Comparison of ENCODE assay signal across 9 cellular contexts in genomic region chr7:140899883-140900282, GRCh38. TPM values are rescaled to one million over a fixed set of nuclear protein-coding genes. Genes with fewer than 3 reads are reported as not detected.
DNase-seq lines count a peak whose midpoint lies in the region; ATAC-seq and TF ChIP-seq lines count a peak whose summit lies in the region.
"Had no signal": no experiment of that assay in that cellular context is flagged by ENCODE, and none has a peak within 500 bp of the region (broad histone marks: within the 10 kb centered on the region; RNA-seq: fewer than 3 reads in every experiment).

No MANE protein-coding gene starts in this region.

- 0 out of 2 replicates have a peak overlapping the region, but pooled peaks have one; percentile 51 for H3K23ac ChIP-seq in IMR-90 (ENCODE audit: low read depth, low read length)

- no peak for TF ChIP-seq RAD21 in IMR-90 (IDR thresholded peaks at IDR 0.05; ENCODE audit: low read length)

- POLR2A ChIA-PET in IMR-90 (lab: Charles Lee; ENCODE audit: unreplicated experiment): no interaction called here

- H2BK120ac ChIP-seq in IMR-90 (ENCODE audit: low read depth, low read length): no peak overlapping the region

- intact Hi-C loops in IMR-90 (cut with micrococcal nuclease): no loop called here
- intact Hi-C loops in right lobe of liver (cut with DNase I): no loop called here
- intact Hi-C loops in vagina (cut with DNase I): no loop called here

- no peak overlapping the region for H2AK5ac ChIP-seq in IMR-90 (ENCODE audit: low read depth, low read length)

- in situ Hi-C loops in IMR-90 (cut with MboI; ENCODE audit: low sequenced_read_pairs): no loop called here

- H3K4me3 ChIP-seq in IMR-90 (ENCODE audit: insufficient read depth, low read depth, low read length): no peak overlapping the region
- no peak overlapping the region for H3K4me3 ChIP-seq in right lobe of liver
- no peak overlapping the region for H3K4me3 ChIP-seq in vagina

- H4K8ac ChIP-seq in IMR-90 (ENCODE audit: low read depth in 2 of 2, low read length in 2 of 2): no peak overlapping the region

- TF ChIP-seq POLR2A in IMR-90 (IDR thresholded peaks at IDR 0.05; ENCODE audit: low read depth, low read length) (no peak), right lobe of liver (IDR thresholded peaks at IDR 0.05) (no peak), vagina (IDR thresholded peaks at IDR 0.05) (no peak)

- no peak overlapping the region for H2AFZ ChIP-seq in IMR-90 (replicated peaks; ENCODE audit: low read length, poor library complexity)

- H2BK15ac ChIP-seq in IMR-90 (ENCODE audit: low read depth, low read length): no peak overlapping the region

- BruUV-seq in IMR-90 (replicated peaks; lab: Mats Ljungman, UMichigan): no TSS peak

- peak; percentile 64 for DNase-seq in ELF-1 (ENCODE audit: low read depth, low spot score)
- no peak for DNase-seq in IMR-90
- peak; percentile 4 for DNase-seq in amniotic epithelial cell (ENCODE audit: low read depth)
- no peak for DNase-seq in right lobe of liver
- DNase-seq in NCI-H1048 (lab: John Stamatoyannopoulos, UW): no peak
- DNase-seq in NCI-H510A (lab: John Stamatoyannopoulos, UW): no peak
- DNase-seq in vagina (ENCODE audit: extremely low spot score in 2 of 2): no peak
- DNase-seq: activated naive CD4-positive, alpha-beta T cell treated with Interleukin-2 at 50 U/mL for 16 hours had no signal

- no peak overlapping the region for H4K5ac ChIP-seq in IMR-90 (ENCODE audit: low read depth, low read length)

- H3K9me3 ChIP-seq in IMR-90 (ENCODE audit: control insufficient read depth, insufficient read depth, low read length) (no peaks in the 10 kb centered on the region), right lobe of liver (no peaks in the 10 kb centered on the region), vagina (no peaks in the 10 kb centered on the region)

- ATAC-seq in IMR-90 (ENCODE audit: low read depth) (no peak), right lobe of liver (peak in 3 of 4 donors; percentile 21 to 36 (median 29)), HG02884 (IDR thresholded peaks at IDR 0.05; ENCODE audit: unreplicated experiment) (no peak)

- no peak overlapping the region for H3K18ac ChIP-seq in IMR-90 (ENCODE audit: low read depth, low read length)

- no peak overlapping the region for H2BK5ac ChIP-seq in IMR-90 (ENCODE audit: low read depth, low read length, poor library complexity, severe bottlenecking)

- H3K9ac ChIP-seq in IMR-90 (ENCODE audit: low read depth, low read length): no peak overlapping the region

- H3K14ac ChIP-seq in IMR-90 (replicated peaks; ENCODE audit: low read depth, low read length): 0 out of 2 replicates have a peak overlapping the region, but pooled peaks have one; percentile 32

- no peak overlapping the region for H3K56ac ChIP-seq in IMR-90 (ENCODE audit: extremely low read depth, insufficient read depth, low read length)

- H3K4ac ChIP-seq in IMR-90 (ENCODE audit: low read depth, low read length): no peak overlapping the region

- no CpG with 5 or more reads among the region's 1 CpG for WGBS in IMR-90 (ENCODE audit: extremely low coverage in 2 of 2, insufficient read length in 1 of 2), 2 experiments
- WGBS in right lobe of liver (ENCODE audit: insufficient coverage, low coverage, low lambda C conversion rate, missing lambda C conversion rate): 67% methylated on average over 1 of the region's 1 CpG

- no peak overlapping the region for H2AK9ac ChIP-seq in IMR-90 (replicated peaks; ENCODE audit: low read depth, low read length, poor library complexity)

- peaks cover 30 to 41% of the 10 kb centered on the region in 2 experiments for H3K79me1 ChIP-seq in IMR-90 (ENCODE audit: low read depth in 1 of 2, low read length in 2 of 2)

- H3K36me3 ChIP-seq in IMR-90 (ENCODE audit: control insufficient read depth, insufficient read depth, low read length) (no peaks in the 10 kb centered on the region), right lobe of liver (no peaks in the 10 kb centered on the region), vagina (no peaks in the 10 kb centered on the region)

- H3K27ac ChIP-seq in IMR-90 (ENCODE audit: insufficient read depth, low read length) (no peak overlapping the region), right lobe of liver (no peak overlapping the region), vagina (no peak overlapping the region)

- no peak for TF ChIP-seq CTCF in IMR-90 (conservative IDR thresholded peaks at IDR 0.05; ENCODE audit: low read depth, low read length)
- peak in 1 of 4 donors; percentile 11 for TF ChIP-seq CTCF in right lobe of liver (IDR thresholded peaks at IDR 0.05)
- no peak for TF ChIP-seq CTCF in vagina (IDR thresholded peaks at IDR 0.05)

- H3K27me3 ChIP-seq in IMR-90 (ENCODE audit: control insufficient read depth, insufficient read depth, low read length): no peaks in the 10 kb centered on the region
- no peaks in the 10 kb centered on the region for H3K27me3 ChIP-seq in right lobe of liver
- H3K27me3 ChIP-seq in vagina: no peaks in the 10 kb centered on the region

- no peak overlapping the region for H2BK20ac ChIP-seq in IMR-90 (ENCODE audit: low read depth, low read length)

- dilution Hi-C loops in IMR-90 (cut with HindIII; ENCODE audit: low sequenced_read_pairs, unreplicated experiment): no loop called here

- H4K20me1 ChIP-seq in IMR-90 (ENCODE audit: insufficient read depth, low read length): peaks cover 28% of the 10 kb centered on the region

- no peak overlapping the region for H3K4me2 ChIP-seq in IMR-90 (ENCODE audit: low read depth, low read length)

- H3K9me1 ChIP-seq in IMR-90 (ENCODE audit: insufficient read depth, low read length): no peaks in the 10 kb centered on the region

- H3K4me1 ChIP-seq in IMR-90 (ENCODE audit: control insufficient read depth, insufficient read depth, low read length) (peaks cover 2% of the 10 kb centered on the region; the same call in 1 of the 2 replicates), right lobe of liver (no peaks in the 10 kb centered on the region), vagina (peaks cover 22% of the 10 kb centered on the region)

- no peak overlapping the region for H4K91ac ChIP-seq in IMR-90 (ENCODE audit: insufficient read depth, low read depth, low read length)

- CTCF ChIA-PET in IMR-90 (lab: Yijun Ruan, JAX): interaction anchor here (0.6 kb wide), 1 partner anchor 74 kb away, joined by 3 read pairs; no protein-coding TSS in a partner anchor

TF ChIP-seq in IMR-90, 13 proteins besides CTCF, POLR2A, EP300 and RAD21:
- TF ChIP-seq BHLHE40 (IDR thresholded peaks at IDR 0.05; ENCODE audit: low read depth, low read length) (no peak), CEBPB (IDR thresholded peaks at IDR 0.05; ENCODE audit: low read depth, low read length) (no peak), NFE2L2 (IDR thresholded peaks at IDR 0.05; ENCODE audit: low read depth, low read length) (no peak), CHD1 (IDR thresholded peaks at IDR 0.05; ENCODE audit: low read depth, low read length) (no peak), FOS (IDR thresholded peaks at IDR 0.05; ENCODE audit: low read depth, low read length) (no peak), RFX5 (IDR thresholded peaks at IDR 0.05; ENCODE audit: low read depth, low read length) (no peak), MAFK (IDR thresholded peaks at IDR 0.05; ENCODE audit: low read depth, low read length) (no peak), ELK1 (IDR thresholded peaks at IDR 0.05; ENCODE audit: borderline replicate concordance, low read depth, low read length) (no peak), USF2 (IDR thresholded peaks at IDR 0.05; ENCODE audit: low read depth, low read length) (no peak), SMC3 (IDR thresholded peaks at IDR 0.05; ENCODE audit: low read depth, low read length) (no peak), MAZ (IDR thresholded peaks at IDR 0.05; ENCODE audit: borderline replicate concordance, low read depth, low read length) (no peak), MXI1 (IDR thresholded peaks at IDR 0.05; ENCODE audit: borderline replicate concordance, low read depth, low read length) (no peak)

RNA-seq across cellular contexts. Expression of gene BRAF, which starts 24.8 kb away (rescaled TPM):
- total RNA-seq in IMR-90 (2012; rRNA removed): 12.9 and 16.9 TPM in 2 replicates
- 4.7 and 5.7 TPM in 2 replicates for polyA plus RNA-seq in IMR-90 (2012; rRNA removed)
- 0.93 and 1.1 TPM in 2 replicates for polyA plus RNA-seq in IMR-90 (2012; cell fraction: cytosol; rRNA removed)
- 1.2 and 12.8 TPM in 2 replicates for polyA plus RNA-seq in IMR-90 (2012; cell fraction: nucleus; rRNA removed; ENCODE audit: low replicate concordance)
- 10 to 100 TPM in 5 of 6 experiments, 1 to 10 TPM in 1; 9.0 to 17.7 (median 13.2) TPM for total RNA-seq in right lobe of liver
- 52.8 TPM for total RNA-seq in vagina

Comparison
In these comparisons a context has a peak if more than half of its experiments do, and no peak if none do; other contexts are left out.
1. DNase-seq: peak in ELF-1 (single experiment) and amniotic epithelial cell (single experiment); none in IMR-90 (single experiment), right lobe of liver (0 of 3), NCI-H1048 (single experiment), NCI-H510A (single experiment) and vagina (0 of 2).
2. ATAC-seq: peak in right lobe of liver (3 of 4); none in IMR-90 (single experiment) and HG02884 (single experiment).